10 cellular contexts compared by ENCODE assay signal in genomic region chr5:65774346-65774745, GRCh38. TPM values are rescaled to one million over a fixed set of nuclear protein-coding genes. Genes with fewer than 3 reads are reported as not detected.
DNase-seq lines count a peak whose midpoint lies in the region; FAIRE-seq and TF ChIP-seq lines count a peak whose summit lies in the region.
"Had no signal": no experiment of that assay in that cellular context is flagged by ENCODE, and none has a peak within 500 bp of the region (broad histone marks: within the 10 kb centered on the region; RNA-seq: fewer than 3 reads in every experiment).

No MANE protein-coding gene starts in this region.

- H3K9me3 ChIP-seq in keratinocyte (ENCODE audit: control insufficient read depth, low read depth, low read length) (no peaks in the 10 kb centered on the region), testis (no peaks in the 10 kb centered on the region), esophagus squamous epithelium (no peaks in the 10 kb centered on the region)

- H3K4me1 ChIP-seq in keratinocyte (ENCODE audit: control insufficient read depth, extremely low read depth, insufficient read depth, low read length) (peaks cover 21% of the 10 kb centered on the region), testis (no peaks in the 10 kb centered on the region), esophagus squamous epithelium (no peaks in the 10 kb centered on the region)

- peaks cover 29% of the 10 kb centered on the region for H3K4me1 Mint-ChIP-seq in activated naive CD8-positive, alpha-beta T cell (ENCODE audit: low read depth)

- H3K27me3 ChIP-seq in keratinocyte (ENCODE audit: control insufficient read depth, extremely low read depth, insufficient read depth, low read length) (no peaks in the 10 kb centered on the region), testis (no peaks in the 10 kb centered on the region), esophagus squamous epithelium (no peaks in the 10 kb centered on the region)

- dilution Hi-C loops in keratinocyte (cut with MboI; ENCODE audit: extremely low pct_ligation_motif_present, low sequenced_read_pairs), result no loop called here

- no peak for TF ChIP-seq POLR2A in testis (IDR thresholded peaks at IDR 0.05)
- no peak for TF ChIP-seq POLR2A in esophagus squamous epithelium (IDR thresholded peaks at IDR 0.05)

- no peaks in the 10 kb centered on the region for H4K20me1 ChIP-seq in keratinocyte (ENCODE audit: control insufficient read depth, extremely low read depth, insufficient read depth, low read length)

- H3K27ac Mint-ChIP-seq in activated naive CD8-positive, alpha-beta T cell, result peak overlapping the region; percentile 35

- H3K79me2 ChIP-seq in keratinocyte (ENCODE audit: control insufficient read depth, insufficient read depth, low read length), result no peaks in the 10 kb centered on the region

- FAIRE-seq in keratinocyte (lab: Jason Lieb, UNC), result no peak

- H3K36me3 ChIP-seq in keratinocyte (ENCODE audit: control insufficient read depth in 2 of 2, extremely low read depth in 1 of 2, insufficient read depth in 2 of 2, low read length in 2 of 2) (peaks cover 2 to 4% of the 10 kb centered on the region in 2 experiments), testis (ENCODE audit: low read depth, missing control alignments) (no peaks in the 10 kb centered on the region), esophagus squamous epithelium (peaks cover 0 to 13% (median 0%) of the 10 kb centered on the region in 3 donors)

- TF ChIP-seq CTCF in GM13976 (IDR thresholded peaks at IDR 0.05; ENCODE audit: borderline replicate concordance, control extremely low read depth, extremely low read depth, insufficient read depth, missing control alignments), result no peak
- TF ChIP-seq CTCF in keratinocyte (optimal IDR thresholded peaks at IDR 0.05 in 1 of 3, IDR thresholded peaks at IDR 0.05 in 1 of 3, conservative IDR thresholded peaks at IDR 0.05 in 1 of 3; ENCODE audit: extremely low read depth in 1 of 3, insufficient read depth in 2 of 3, low read length in 3 of 3), result no peak
- TF ChIP-seq CTCF in testis (IDR thresholded peaks at IDR 0.05), result no peak
- TF ChIP-seq CTCF in esophagus squamous epithelium (IDR thresholded peaks at IDR 0.05), result no peak

- H3K36me3 Mint-ChIP-seq in activated naive CD8-positive, alpha-beta T cell, result peaks cover 6% of the 10 kb centered on the region

- H3K4me3 ChIP-seq in keratinocyte (ENCODE audit: control insufficient read depth in 2 of 3, extremely low read depth in 1 of 3, insufficient read depth in 2 of 3, low read depth in 1 of 3, low read length in 3 of 3) (no peak overlapping the region), testis (no peak overlapping the region), esophagus squamous epithelium (no peak overlapping the region)

- no peaks in the 10 kb centered on the region for H3K9me1 ChIP-seq in keratinocyte (ENCODE audit: control insufficient read depth, extremely low read depth, insufficient read depth, low read length)

- intact Hi-C loops in testis (cut with DNase I; ENCODE audit: low total_unique reads), result no loop called here
- intact Hi-C loops in esophagus squamous epithelium (cut with DNase I), result no loop called here

- in situ Hi-C loops in ACHN (cut with HindIII; ENCODE audit: low pct_ligation_motif_present, low pct_unique_long_range_greater_than_20kb, low sequenced_read_pairs), result no loop called here
- in situ Hi-C loops in GM13976 (cut with MboI; ENCODE audit: low sequenced_read_pairs, unreplicated experiment), result no loop called here

- H3K4me2 ChIP-seq in keratinocyte (ENCODE audit: control insufficient read depth, extremely low read depth, insufficient read depth, low read depth, low read length), result peak overlapping the region; percentile 25

- H3K27me3 Mint-ChIP-seq in activated naive CD8-positive, alpha-beta T cell, result no peaks in the 10 kb centered on the region

- H3K9ac ChIP-seq in keratinocyte (ENCODE audit: control insufficient read depth, extremely low read depth, insufficient read depth, low read length), result no peak overlapping the region

- no peak overlapping the region for H2AFZ ChIP-seq in keratinocyte (ENCODE audit: control insufficient read depth, low read length)

- no peak overlapping the region for H3K4me3 Mint-ChIP-seq in activated naive CD8-positive, alpha-beta T cell

- peak overlapping the region; percentile 23 for H3K27ac ChIP-seq in keratinocyte (ENCODE audit: control insufficient read depth, insufficient read depth, low read length)
- no peak overlapping the region for H3K27ac ChIP-seq in testis
- H3K27ac ChIP-seq in esophagus squamous epithelium, result no peak overlapping the region

- DNase-seq in ACHN (peak; percentile 6), GM13976 (ENCODE audit: low spot score) (peak; percentile 20), keratinocyte (ENCODE audit: low read depth, low spot score) (peak; percentile 80), globus pallidus (ENCODE audit: low spot score) (no peak), testis (no peak), esophagus squamous epithelium (lab: John Stamatoyannopoulos, UW) (no peak), GM19240 (ENCODE audit: insufficient read length, low spot score) (no peak)
- DNase-seq: DMS 273 treated with DMSO at 0.1 percent for 48 hours, hypothalamus had no signal

- no peaks in the 10 kb centered on the region for H3K9me3 Mint-ChIP-seq in activated naive CD8-positive, alpha-beta T cell (ENCODE audit: low read depth)

RNA-seq across cellular contexts. Expression of gene NLN, which starts 52.3 kb away (rescaled TPM):
- polyA plus RNA-seq in keratinocyte, result 14.4 to 26.1 TPM (median 25.4 TPM) in 3 replicates
- polyA plus RNA-seq in keratinocyte (2011; ENCODE audit: low read depth), result 25.9 TPM
- polyA plus RNA-seq in keratinocyte (2011; cell fraction: cytosol; rRNA removed), result 13.0 and 19.8 TPM in 2 replicates
- polyA plus RNA-seq in keratinocyte (2011; cell fraction: nucleus; rRNA removed), result 13.2 and 18.6 TPM in 2 replicates
- polyA plus RNA-seq in keratinocyte (2012; ENCODE audit: low replicate concordance), result 12.7 and 21.6 TPM in 2 replicates
- 30.2 to 38.8 TPM (median 38.1 TPM) in 3 replicates for polyA minus RNA-seq in keratinocyte
- polyA minus RNA-seq in keratinocyte (2011; cell fraction: cytosol; rRNA and poly(A)+ RNA removed), result 23.2 TPM
- polyA minus RNA-seq in keratinocyte (2011; cell fraction: nucleus; rRNA and poly(A)+ RNA removed), result 12.6 and 22.1 TPM in 2 replicates
- total RNA-seq in testis, result 10 to 100 TPM in 1 of 2 donors, 1 to 10 TPM in 1; 8.1 to 10.1 TPM
- 6.4 TPM for polyA plus RNA-seq in testis (ENCODE audit: insufficient read depth, low read depth, low replicate concordance)
- total RNA-seq in esophagus squamous epithelium, result 10 to 100 TPM in 3 of 4 donors, 1 to 10 TPM in 1; 4.9 to 22.1 (median 19.2) TPM

RNA-seq across cellular contexts. Expression of gene SGTB, which starts 52.4 kb away (rescaled TPM):
- 4.5 to 10.4 TPM (median 5.9 TPM) in 3 replicates for polyA plus RNA-seq in keratinocyte
- 3.5 TPM for polyA plus RNA-seq in keratinocyte (2011; ENCODE audit: low read depth)
- 5.6 and 10.0 TPM in 2 replicates for polyA plus RNA-seq in keratinocyte (2011; cell fraction: cytosol; rRNA removed)
- polyA plus RNA-seq in keratinocyte (2011; cell fraction: nucleus; rRNA removed), result 5.0 and 5.3 TPM in 2 replicates
- 3.3 and 6.1 TPM in 2 replicates for polyA plus RNA-seq in keratinocyte (2012; ENCODE audit: low replicate concordance)
- polyA minus RNA-seq in keratinocyte, result 2.5 to 8.9 TPM (median 5.6 TPM) in 3 replicates
- polyA minus RNA-seq in keratinocyte (2011; cell fraction: cytosol; rRNA and poly(A)+ RNA removed), result 6.7 TPM
- polyA minus RNA-seq in keratinocyte (2011; cell fraction: nucleus; rRNA and poly(A)+ RNA removed), result 3.6 and 9.3 TPM in 2 replicates
- 1 to 10 TPM; 3.8 to 4.5 TPM for total RNA-seq in testis
- polyA plus RNA-seq in testis (ENCODE audit: insufficient read depth, low read depth, low replicate concordance), result 2.3 TPM
- 1 to 10 TPM in 3 of 4 donors, under 1 TPM in 1; 0.99 to 5.8 (median 3.7) TPM for total RNA-seq in esophagus squamous epithelium

Comparison
In these comparisons a context has a peak if more than half of its experiments do, and no peak if none do; other contexts are left out.
1. DNase-seq: peak in ACHN (single experiment), GM13976 (single experiment) and keratinocyte (single experiment); none in globus pallidus (single experiment), testis (single experiment), esophagus squamous epithelium (single experiment) and GM19240 (single experiment).